Comparison of ENCODE assay signal across 27 cellular contexts in the genomic region with DNA sequence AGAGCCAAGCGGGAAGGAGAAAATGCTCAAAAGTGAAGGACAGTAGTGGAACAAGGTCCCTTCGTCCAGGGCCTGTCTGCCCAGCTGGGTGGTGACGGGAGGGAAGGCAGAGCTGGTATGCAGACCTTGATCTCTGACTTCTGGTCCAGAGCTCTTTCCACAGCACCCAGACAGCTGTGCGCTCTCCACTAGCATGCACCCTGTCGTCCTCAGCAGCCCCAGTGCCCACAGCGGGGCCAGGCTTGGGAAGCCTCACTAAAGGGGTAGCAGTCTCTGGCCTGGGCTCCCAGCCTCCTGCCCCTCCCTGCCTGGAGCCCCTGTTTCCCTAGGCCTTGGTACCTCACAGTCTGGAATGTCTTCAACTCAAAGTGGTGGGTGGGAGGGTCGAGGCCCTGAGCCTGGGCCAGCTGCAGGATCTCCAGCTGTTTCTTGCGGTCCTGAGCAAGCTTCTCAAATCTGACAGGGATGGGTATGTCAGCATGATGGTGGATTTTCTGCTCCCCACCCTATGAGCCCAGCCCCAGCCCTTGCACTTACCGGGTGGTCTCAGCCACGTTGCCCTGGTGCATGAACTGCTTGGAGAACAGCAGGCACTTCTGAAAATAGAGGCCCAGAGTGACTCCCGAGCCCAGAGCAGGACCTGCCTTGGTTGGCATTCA. TPM values are rescaled to one million over a fixed set of nuclear protein-coding genes. Genes with fewer than 3 reads are reported as not detected.
DNase-seq lines count a peak whose midpoint lies in the region; ATAC-seq, FAIRE-seq and TF ChIP-seq lines count a peak whose summit lies in the region.
"Had no signal": no experiment of that assay in that cellular context is flagged by ENCODE, and none has a peak within 500 bp of the region (broad histone marks: within the 10 kb centered on the region; RNA-seq: fewer than 3 reads in every experiment).

No MANE protein-coding gene starts in this region.

- H3F3A ChIP-seq in neural progenitor cell (ENCODE audit: low read depth) = peaks cover 16% of the 10 kb centered on the region

- POLR2A ChIA-PET in Caco-2 (lab: Charles Lee) = no interaction called here
- POLR2A ChIA-PET in HEK293T (lab: Yijun Ruan, JAX) = interaction anchor here (1.3 kb wide), 1 partner anchor 9 kb away, joined by 3 read pairs; no protein-coding TSS in a partner anchor

- ATAC-seq in GM19035 (IDR thresholded peaks at IDR 0.05; ENCODE audit: unreplicated experiment) (no peak), HG02763 (IDR thresholded peaks at IDR 0.05; ENCODE audit: unreplicated experiment) (no peak), HG02885 (IDR thresholded peaks at IDR 0.05; ENCODE audit: poor library complexity, unreplicated experiment) (no peak)
- ATAC-seq: A549, GM23338, Right ventricle myocardium inferior, SK-N-SH treated with all-trans-retinoic acid at 6 μM for 48 hours had no signal

- H3K9me3 ChIP-seq in Caco-2 (no peaks in the 10 kb centered on the region), neural progenitor cell (ENCODE audit: low read depth) (no peaks in the 10 kb centered on the region)
- H3K9me3 ChIP-seq: A549; BLaER1 treated with 17β-estradiol and CSF1 and Interleukin-3, amounts not matched to agents 10 nM and 100 nM; HAP-1; SJCRH30 had no signal

- intact Hi-C loops in Caco-2 (cut with micrococcal nuclease; ENCODE audit: unreplicated experiment) = no loop called here

- H3K4me1 ChIP-seq in Caco-2 = no peaks in the 10 kb centered on the region
- H3K4me1 ChIP-seq in neural progenitor cell = peaks cover 11% of the 10 kb centered on the region
- H3K4me1 ChIP-seq: BLaER1 treated with 17β-estradiol and CSF1 and Interleukin-3, amounts not matched to agents 10 nM and 100 nM; SJCRH30 had no signal

- no peaks in the 10 kb centered on the region for H4K20me1 ChIP-seq in neural progenitor cell (ENCODE audit: low read depth)

- H3K27me3 Mint-ChIP-seq in Caco-2 (ENCODE audit: insufficient read depth, unreplicated experiment) = no peaks in the 10 kb centered on the region
- H3K27me3 Mint-ChIP-seq in neural progenitor cell (ENCODE audit: insufficient read depth, low read depth) = peaks cover 13% of the 10 kb centered on the region
- H3K27me3 Mint-ChIP-seq: CD4-positive, alpha-beta T cell had no signal

- no peak overlapping the region for H3K4me3 Mint-ChIP-seq in Caco-2 (ENCODE audit: unreplicated experiment)
- peak overlapping the region; percentile 55 for H3K4me3 Mint-ChIP-seq in neural progenitor cell
- H3K4me3 Mint-ChIP-seq: CD4-positive, alpha-beta T cell; GM23338 had no signal

- H3K4me3 ChIP-seq in Caco-2 (ENCODE audit: low read depth, low read length) = no peak overlapping the region
- no peak overlapping the region for H3K4me3 ChIP-seq in H7 (ENCODE audit: insufficient read depth, low read depth, low read length)
- H3K4me3 ChIP-seq in bronchial epithelial cell (ENCODE audit: low read depth, low read length) = no peak overlapping the region
- H3K4me3 ChIP-seq in neural progenitor cell = no peak overlapping the region
- H3K4me3 ChIP-seq: A549; BLaER1 treated with 17β-estradiol and CSF1 and Interleukin-3, amounts not matched to agents 10 nM and 100 nM; GM23338; HAP-1; SJCRH30 had no signal

- DNase-seq in Caco-2 = no peak
- DNase-seq in H7 = peak; percentile 19
- no peak for DNase-seq in bronchial epithelial cell (ENCODE audit: low read depth)
- DNase-seq in neural progenitor cell (ENCODE audit: low spot score) = no peak
- no peak for DNase-seq in HEK293T (ENCODE audit: extremely low spot score)
- DNase-seq: AML-193; CD4-positive, alpha-beta T cell; COR-L47; Karpas-422; NCI-H1105; NCI-H1436 treated with DMSO at 0.1 percent for 48 hours; NCI-H1930; NCI-H2107; NCI-H524 treated with DMSO at 0.1 percent for 48 hours; NCI-H774; SJCRH30 had no signal

- CTCF ChIA-PET in Caco-2 (lab: Charles Lee) = no interaction called here
- CTCF ChIA-PET in HEK293T (lab: Yijun Ruan, JAX) = no interaction called here

- H3K27me3 ChIP-seq in Caco-2 (replicated peaks; ENCODE audit: control insufficient read depth, insufficient read depth, low read length) = no peaks in the 10 kb centered on the region
- no peaks in the 10 kb centered on the region for H3K27me3 ChIP-seq in H7 (ENCODE audit: control insufficient read depth, insufficient read depth, low read length)
- H3K27me3 ChIP-seq in bronchial epithelial cell (ENCODE audit: control insufficient read depth, insufficient read depth, low read length) = no peaks in the 10 kb centered on the region
- H3K27me3 ChIP-seq in neural progenitor cell = no peaks in the 10 kb centered on the region
- H3K27me3 ChIP-seq: BLaER1 treated with 17β-estradiol and CSF1 and Interleukin-3, amounts not matched to agents 10 nM and 100 nM; SJCRH30 had no signal

- H3K9ac ChIP-seq in neural progenitor cell = no peak overlapping the region
- H3K9ac ChIP-seq: BLaER1 treated with 17β-estradiol and CSF1 and Interleukin-3, amounts not matched to agents 10 nM and 100 nM had no signal

- H3K36me3 Mint-ChIP-seq in Caco-2 (ENCODE audit: insufficient read depth, unreplicated experiment) = peaks cover 76% of the 10 kb centered on the region
- peaks cover 41% of the 10 kb centered on the region for H3K36me3 Mint-ChIP-seq in neural progenitor cell

- H3K4me1 Mint-ChIP-seq in Caco-2 (ENCODE audit: low read depth, unreplicated experiment) (no peaks in the 10 kb centered on the region), neural progenitor cell (peaks cover 5% of the 10 kb centered on the region)

- no peak overlapping the region for H3K27ac ChIP-seq in neural progenitor cell
- H3K27ac ChIP-seq: A549; BLaER1 treated with 17β-estradiol and CSF1 and Interleukin-3, amounts not matched to agents 10 nM and 100 nM; HL-60; SJCRH30 had no signal

- H3K9me3 Mint-ChIP-seq in Caco-2 (ENCODE audit: unreplicated experiment) (no peaks in the 10 kb centered on the region), neural progenitor cell (no peaks in the 10 kb centered on the region)
- H3K9me3 Mint-ChIP-seq: CD4-positive, alpha-beta T cell; GM23338 had no signal

- no TSS peak for BruUV-seq in Caco-2 (replicated peaks; lab: Mats Ljungman, UMichigan)

- TF ChIP-seq CTCF in Caco-2 (IDR thresholded peaks at IDR 0.05; ENCODE audit: insufficient read depth in 1 of 2, low read depth in 1 of 2, low read length in 1 of 2, severe bottlenecking in 1 of 2, unreplicated experiment in 1 of 2) (no peak), bronchial epithelial cell (IDR thresholded peaks at IDR 0.05; ENCODE audit: insufficient read depth, low read length, severe bottlenecking) (no peak), neural progenitor cell (IDR thresholded peaks at IDR 0.05) (no peak)

- H2AFZ ChIP-seq in neural progenitor cell (replicated peaks) = no peak overlapping the region
- H2AFZ ChIP-seq: GM23338 had no signal

- H3K27ac Mint-ChIP-seq in Caco-2 (ENCODE audit: unreplicated experiment) (peak overlapping the region; percentile 56), neural progenitor cell (no peak overlapping the region)
- H3K27ac Mint-ChIP-seq: GM23338 had no signal

- no peaks in the 10 kb centered on the region for H3K79me2 ChIP-seq in neural progenitor cell (ENCODE audit: low read depth)

- peak; percentile 93 for FAIRE-seq in bronchial epithelial cell (lab: Jason Lieb, UNC)
- FAIRE-seq: A549, G401.6 had no signal

- H3K36me3 ChIP-seq in Caco-2 (ENCODE audit: control insufficient read depth, insufficient read depth, low read length) = peaks cover 3% of the 10 kb centered on the region
- peaks cover 65% of the 10 kb centered on the region for H3K36me3 ChIP-seq in H7 (replicated peaks; ENCODE audit: control insufficient read depth, insufficient read depth, low read length)
- H3K36me3 ChIP-seq in bronchial epithelial cell (ENCODE audit: control insufficient read depth, insufficient read depth, low read length) = peaks cover 62% of the 10 kb centered on the region
- H3K36me3 ChIP-seq in neural progenitor cell = no peaks in the 10 kb centered on the region

- no peak overlapping the region for H3K4me2 ChIP-seq in neural progenitor cell
- H3K4me2 ChIP-seq: A549; BLaER1 treated with 17β-estradiol and CSF1 and Interleukin-3, amounts not matched to agents 10 nM and 100 nM; GM23338 had no signal

TF ChIP-seq in HEK293T, 16 proteins besides CTCF, POLR2A, EP300 and RAD21:
- TF ChIP-seq FOXK2 (IDR thresholded peaks at IDR 0.05) (no peak), NFRKB (IDR thresholded peaks at IDR 0.05) (no peak), HDGF (IDR thresholded peaks at IDR 0.05; ENCODE audit: borderline replicate concordance) (no peak), FOXA1 (IDR thresholded peaks at IDR 0.05) (no peak), BHLHE40 (IDR thresholded peaks at IDR 0.05; ENCODE audit: borderline replicate concordance) (no peak), CTBP1 (IDR thresholded peaks at IDR 0.05; ENCODE audit: borderline replicate concordance) (no peak), L3MBTL2 (conservative IDR thresholded peaks at IDR 0.05) (no peak), ARNT (IDR thresholded peaks at IDR 0.05) (no peak)
- TF ChIP-seq, protein P1, sequence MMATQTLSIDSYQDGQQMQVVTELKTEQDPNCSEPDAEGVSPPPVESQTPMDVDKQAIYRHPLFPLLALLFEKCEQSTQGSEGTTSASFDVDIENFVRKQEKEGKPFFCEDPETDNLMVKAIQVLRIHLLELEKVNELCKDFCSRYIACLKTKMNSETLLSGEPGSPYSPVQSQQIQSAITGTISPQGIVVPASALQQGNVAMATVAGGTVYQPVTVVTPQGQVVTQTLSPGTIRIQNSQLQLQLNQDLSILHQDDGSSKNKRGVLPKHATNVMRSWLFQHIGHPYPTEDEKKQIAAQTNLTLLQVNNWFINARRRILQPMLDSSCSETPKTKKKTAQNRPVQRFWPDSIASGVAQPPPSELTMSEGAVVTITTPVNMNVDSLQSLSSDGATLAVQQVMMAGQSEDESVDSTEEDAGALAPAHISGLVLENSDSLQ (IDR thresholded peaks at IDR 0.05) = no peak

RNA-seq across cellular contexts. Expression of a gene that starts 10.0 kb away (rescaled TPM):
- 31.1 and 32.4 TPM in 2 replicates for total RNA-seq in Caco-2 (2022)
- 20.5 and 28.5 TPM in 2 replicates for total RNA-seq in H7 (2014; rRNA removed; shearing (Covaris generic))
- total RNA-seq in bronchial epithelial cell = 26.0 and 32.4 TPM in 2 replicates
- total RNA-seq in neural progenitor cell (ENCODE audit: low replicate concordance) = 9.4 and 15.9 TPM in 2 replicates

RNA-seq across cellular contexts. Expression of a gene that starts 48.2 kb away (rescaled TPM):
- 12.1 and 14.0 TPM in 2 replicates for total RNA-seq in Caco-2 (2022)
- 94.3 and 95.0 TPM in 2 replicates for total RNA-seq in H7 (2014; rRNA removed; shearing (Covaris generic))
- total RNA-seq in bronchial epithelial cell = 0.26 TPM in 2 replicates
- total RNA-seq in neural progenitor cell (ENCODE audit: low replicate concordance) = 42.4 and 47.4 TPM in 2 replicates

RNA-seq across cellular contexts. Expression of a gene that starts 48.4 kb away (rescaled TPM):
- total RNA-seq in Caco-2 (2022) (40.4 and 43.1 TPM in 2 replicates), bronchial epithelial cell (6.6 and 8.7 TPM in 2 replicates), neural progenitor cell (ENCODE audit: low replicate concordance) (37.4 and 45.9 TPM in 2 replicates)
- total RNA-seq in H7 (2014; rRNA removed; shearing (Covaris generic)) = 24.1 and 33.5 TPM in 2 replicates

Comparison
In these comparisons a context has a peak if more than half of its experiments do, and no peak if none do; other contexts are left out.
1. RNA of a gene that starts 48.2 kb away (total RNA-seq): 94.3 to 95.0 TPM in H7, 42.4 to 47.4 TPM in neural progenitor cell and 12.1 to 14.0 TPM in Caco-2; 0.26 TPM in bronchial epithelial cell; every median in the first group is over 10 times any median in the second.